17 cellular contexts compared by ENCODE assay signal in the genomic region with DNA sequence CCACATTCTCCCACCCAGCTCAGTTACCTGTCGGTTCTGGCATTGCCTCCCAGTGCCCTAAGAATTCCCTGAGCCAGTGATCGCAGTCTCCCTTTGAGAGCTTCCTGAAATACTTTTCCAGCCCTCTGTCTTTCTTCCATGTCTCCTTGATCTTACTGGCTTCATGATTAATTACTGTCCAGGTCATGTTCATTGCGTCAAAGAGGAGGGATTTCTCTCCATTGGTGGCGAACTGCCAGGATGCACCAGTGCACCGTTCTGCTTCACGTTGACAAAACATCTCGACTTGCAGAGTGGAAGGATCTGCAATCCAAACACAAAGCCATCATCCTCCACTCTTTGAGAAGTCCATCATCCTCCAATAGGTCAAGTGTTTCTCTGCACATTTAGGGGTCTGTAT. TPM values are rescaled to one million over a fixed set of nuclear protein-coding genes. Genes with fewer than 3 reads are reported as not detected.
"Had no signal": no experiment of that assay in that cellular context is flagged by ENCODE, and none has a peak within 500 bp of the region (broad histone marks: within the 10 kb centered on the region; RNA-seq: fewer than 3 reads in every experiment).

No MANE protein-coding gene starts in this region.

- H3K27ac ChIP-seq: gastroesophageal sphincter, hepatocyte, tibial artery, uterus had no signal

- H3K4me2 ChIP-seq: hepatocyte had no signal

- ATAC-seq: activated T-helper 17 cell treated with anti-CD3 and anti-CD28 coated beads, Interleukin-2, amount 50 U/mL, for 72 hours; gastroesophageal sphincter; left ventricle myocardium superior; right cardiac atrium had no signal

- H3K4me3 ChIP-seq: gastroesophageal sphincter, hepatocyte, skin epidermis, tibial artery, uterus had no signal

- H3K4me1 ChIP-seq: uterus had no signal

- H3K36me3 ChIP-seq: gastroesophageal sphincter, tibial artery, uterus had no signal

- H2AFZ ChIP-seq: hepatocyte had no signal

- H3K27me3 ChIP-seq: gastroesophageal sphincter, hepatocyte, tibial artery, uterus had no signal

- H3K9me3 ChIP-seq: gastroesophageal sphincter, tibial artery, uterus had no signal

- DNase-seq: activated CD4-positive, alpha-beta T cell treated with anti-CD3 and anti-CD28 coated beads for 1 hour; activated CD4-positive, alpha-beta T cell treated with anti-CD3 and anti-CD28 coated beads, Interleukin-2, amount 50 U/mL, for 4 hours; activated naive CD4-positive, alpha-beta T cell treated with anti-CD3 and anti-CD28 coated beads for 36 hours; activated T-cell treated with anti-CD3 and anti-CD28 coated beads for 4 hours; caudate nucleus; kidney; left ventricle myocardium superior; right cardiac atrium; stimulated activated CD4-positive, alpha-beta T cell treated with anti-CD3 and anti-CD28 coated beads, Interleukin-4, amount 100 ng/mL, for 24 hours; stimulated activated naive CD4-positive, alpha-beta T cell; tibial artery; uterus had no signal

RNA-seq across cellular contexts. Expression of a gene that starts 8.6 kb away (rescaled TPM):
- total RNA-seq: activated naive CD4-positive, alpha-beta T cell treated with anti-CD3 and anti-CD28 coated beads for 36 hours; hepatocyte; natural killer cell treated with Interleukin-12 subunit alpha and Interleukin-12 subunit beta and Interleukin-15 and Interleukin-18, amount 100 ng/mL, for 72 hours had no signal
- polyA plus RNA-seq: hepatocyte had no signal

RNA-seq across cellular contexts. Expression of a gene that starts 33.6 kb away (rescaled TPM):
- total RNA-seq: activated naive CD4-positive, alpha-beta T cell treated with anti-CD3 and anti-CD28 coated beads for 36 hours; activated T-helper 17 cell treated with anti-CD3 and anti-CD28 coated beads, Interleukin-2, amount 50 U/mL, for 72 hours had no signal

RNA-seq across cellular contexts. Expression of a gene that starts 52.5 kb away (rescaled TPM):
- total RNA-seq: activated T-helper 17 cell treated with anti-CD3 and anti-CD28 coated beads, Interleukin-2, amount 50 U/mL, for 72 hours had no signal
